Comparison of ENCODE assay signal across 7 cellular contexts in the genomic region with DNA sequence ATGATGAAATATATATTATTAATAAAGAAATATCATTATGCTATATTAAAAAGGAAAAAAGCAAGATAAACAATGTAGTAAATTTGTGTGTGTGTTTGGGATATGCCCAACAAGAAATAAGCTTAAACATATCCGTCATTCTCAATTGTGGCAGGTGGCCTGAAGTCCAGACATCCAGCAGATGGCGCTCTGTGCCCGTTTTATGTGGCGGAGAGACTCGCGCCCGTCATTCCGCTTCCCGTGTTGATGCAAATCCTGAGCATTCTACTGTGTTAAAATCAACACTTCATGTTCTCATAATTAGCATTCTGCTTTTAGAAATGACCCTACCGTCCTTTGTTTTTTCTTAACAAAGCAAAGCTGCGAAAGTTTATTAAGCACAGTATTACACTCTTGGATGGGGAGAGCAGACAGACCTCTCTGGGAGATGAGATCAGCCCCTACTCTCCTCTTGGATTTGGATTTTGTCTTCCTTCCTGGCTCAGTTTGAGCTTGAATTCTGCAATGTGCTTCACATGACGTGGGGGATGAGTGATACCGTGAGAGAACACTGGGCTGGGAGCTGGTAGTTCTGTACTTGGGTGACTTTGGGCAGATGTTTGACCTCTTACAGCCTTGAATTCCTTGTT.
DNase-seq lines count a peak whose midpoint lies in the region; ATAC-seq and TF ChIP-seq lines count a peak whose summit lies in the region.

No MANE protein-coding gene starts in this region.

- peak overlapping the region; percentile 26 for H3K4me2 ChIP-seq in SU-DHL-6 (ENCODE audit: low read depth, low read length, poor library complexity, severe bottlenecking)

- no peak overlapping the region for H3K27ac ChIP-seq in SU-DHL-6 (ENCODE audit: low read depth, low read length)

- H3K4me3 ChIP-seq in SU-DHL-6 (ENCODE audit: insufficient read depth, low read length, poor library complexity, severe bottlenecking) (no peak overlapping the region), skeletal muscle cell (ENCODE audit: low read depth, low read length) (no peak overlapping the region)

- ATAC-seq in HG02763 (IDR thresholded peaks at IDR 0.05; ENCODE audit: unreplicated experiment) = peak; percentile 94

- no peaks in the 10 kb centered on the region for H3K9me2 ChIP-seq in SU-DHL-6 (replicated peaks; ENCODE audit: insufficient read depth, low read length)

- no peaks in the 10 kb centered on the region for H3K79me2 ChIP-seq in SU-DHL-6 (ENCODE audit: insufficient read depth, low read length)

- in situ Hi-C loops in GM13977 (cut with MboI; ENCODE audit: low pct_unique_long_range_greater_than_20kb, low sequenced_read_pairs, unreplicated experiment) = no loop called here

- no peaks in the 10 kb centered on the region for H3K36me3 ChIP-seq in SU-DHL-6 (ENCODE audit: low read length)

- no peak overlapping the region for H3K9ac ChIP-seq in SU-DHL-6 (ENCODE audit: low read length)

- H3K27me3 ChIP-seq in SU-DHL-6 (ENCODE audit: low read length) = no peaks in the 10 kb centered on the region

- no peaks in the 10 kb centered on the region for H4K20me1 ChIP-seq in SU-DHL-6 (ENCODE audit: low read depth, low read length)

- no peaks in the 10 kb centered on the region for H3F3A ChIP-seq in SU-DHL-6 (ENCODE audit: insufficient read depth)

- H3K9me3 ChIP-seq in SU-DHL-6 (ENCODE audit: insufficient read depth, low read length) = no peaks in the 10 kb centered on the region

- TF ChIP-seq CTCF in GM13977 (IDR thresholded peaks at IDR 0.05; ENCODE audit: extremely low read depth, insufficient read depth, missing control alignments) (peak; percentile 88), SU-DHL-6 (IDR thresholded peaks at IDR 0.05; ENCODE audit: insufficient read depth, low read length, poor library complexity, severe bottlenecking) (peak; percentile 86)

- peak; percentile 48 for DNase-seq in GM13977 (ENCODE audit: low spot score)
- DNase-seq in NCI-H1105 (lab: John Stamatoyannopoulos, UW) = peak; percentile 66
- DNase-seq in amniotic stem cell (lab: John Stamatoyannopoulos, UW) = peak; percentile 70
- peak; percentile 22 for DNase-seq in hepatic stellate cell (ENCODE audit: low spot score)
- DNase-seq in skeletal muscle cell (ENCODE audit: low read depth) = peak; percentile 16

- H2AFZ ChIP-seq in SU-DHL-6 (ENCODE audit: low read depth, low read length, severe bottlenecking) = no peak overlapping the region

Comparison
In these comparisons a context has a peak if more than half of its experiments do, and no peak if none do; other contexts are left out.
1. DNase-seq: peak in every context shown above with its lines; median percentile 70 in amniotic stem cell; 66 in NCI-H1105; 48 in GM13977; 22 in hepatic stellate cell; 16 in skeletal muscle cell.